ENCODE assay signal across 8 cellular contexts in the genomic region with DNA sequence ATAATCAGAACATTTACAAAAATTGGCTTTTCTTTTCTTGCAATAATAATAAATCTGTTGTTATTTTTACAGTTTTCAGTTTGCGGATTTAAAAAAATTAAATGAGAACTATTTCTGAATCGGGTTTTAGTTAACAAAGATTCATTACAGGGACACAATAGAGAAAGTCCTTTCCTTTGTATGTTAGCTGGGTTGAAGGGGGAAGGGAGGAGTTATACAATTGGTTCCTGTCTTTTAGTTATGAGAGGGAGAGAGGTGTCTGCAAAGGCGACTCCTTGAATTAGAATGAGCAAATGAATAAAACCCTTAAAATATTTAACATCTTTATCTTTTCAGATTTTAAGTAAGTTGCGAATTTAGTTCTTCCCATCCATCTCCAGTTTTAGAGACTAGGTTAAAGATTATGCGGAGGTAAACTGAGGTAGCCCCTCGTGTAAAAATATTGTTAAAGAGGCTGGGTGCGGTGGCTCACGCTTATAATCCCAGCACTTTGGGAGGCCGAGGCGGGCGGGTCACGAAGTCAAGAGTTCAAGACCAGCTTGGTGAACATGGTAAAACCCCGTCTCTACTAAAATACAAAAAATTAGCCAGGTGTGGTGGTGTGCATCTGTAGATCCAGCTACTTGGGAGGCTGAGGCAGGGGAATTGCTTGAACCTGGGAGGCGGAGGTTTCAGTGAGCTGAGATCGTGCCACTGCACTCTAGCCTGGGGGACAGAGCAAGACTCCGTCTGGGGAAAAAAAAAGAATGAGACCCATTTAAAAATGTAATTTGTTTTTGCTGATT. TPM values are rescaled to one million over a fixed set of nuclear protein-coding genes. Genes with fewer than 3 reads are reported as not detected.
DNase-seq lines count a peak whose midpoint lies in the region; ATAC-seq and TF ChIP-seq lines count a peak whose summit lies in the region.

No MANE protein-coding gene starts in this region.

- H3K79me1 ChIP-seq in mesenchymal stem cell (replicated peaks; ENCODE audit: low read length, poor library complexity, severe bottlenecking): no peaks in the 10 kb centered on the region

- 87% methylated on average over 12 of the region's 16 CpGs for whole genome bisulfite sequencing in mesenchymal stem cell

- peak overlapping the region; percentile 94 for H3K9ac ChIP-seq in mesenchymal stem cell (ENCODE audit: low read length)

- no peak overlapping the region for H2AK5ac ChIP-seq in mesenchymal stem cell (ENCODE audit: low read length, severe bottlenecking)

- H3K27ac ChIP-seq in right atrium auricular region (peak overlapping the region; percentile 97 to 98), mesenchymal stem cell (ENCODE audit: low read length, poor library complexity, severe bottlenecking) (no peak overlapping the region), vagina (peak overlapping the region; percentile 96)

- no peak overlapping the region for H3K14ac ChIP-seq in mesenchymal stem cell (ENCODE audit: low read length in 2 of 2)

- H3K23ac ChIP-seq in mesenchymal stem cell (ENCODE audit: low read length in 2 of 2): no peak overlapping the region

- ATAC-seq in HG03457 (IDR thresholded peaks at IDR 0.05; ENCODE audit: unreplicated experiment) (no peak), GM21723 (IDR thresholded peaks at IDR 0.05; ENCODE audit: unreplicated experiment) (no peak)

- intact Hi-C loops in cardiac septum (cut with DNase I) (no loop called here), vagina (cut with DNase I) (no loop called here)
- intact Hi-C loops in activated T-helper 2 cell treated with anti-CD3 and anti-CD28 coated beads, Interferon-gamma antibody, Interleukin-2, Interleukin-4, amounts not matched to agents 10 μg/mL and 5 μg/mL and 100 μg/mL, durations not matched to agents 14 hours and 24 hours and 36 hours (cut with micrococcal nuclease): loop anchor here (2.0 kb wide), 1 partner anchor 67 kb away; no protein-coding TSS in a partner anchor

- TF ChIP-seq POLR2A in vagina (IDR thresholded peaks at IDR 0.05): no peak

- no peak overlapping the region for H3K4me3 ChIP-seq in right atrium auricular region
- no peak overlapping the region for H3K4me3 ChIP-seq in mesenchymal stem cell (ENCODE audit: insufficient read depth in 1 of 2, low read depth in 1 of 2, low read length in 2 of 2)
- H3K4me3 ChIP-seq in vagina: no peak overlapping the region

- H3K4me1 ChIP-seq in right atrium auricular region (peaks cover 0 to 50% of the 10 kb centered on the region in 2 donors), mesenchymal stem cell (ENCODE audit: control insufficient read depth, insufficient read depth, low read depth, low read length) (peaks cover 5% of the 10 kb centered on the region), vagina (peaks cover 68% of the 10 kb centered on the region)

- H3K9me3 Mint-ChIP-seq in activated T-helper 2 cell treated with anti-CD3 and anti-CD28 coated beads, Interferon-gamma antibody, Interleukin-2, Interleukin-4, amounts not matched to agents 10 μg/mL and 5 μg/mL and 100 μg/mL, durations not matched to agents 14 hours and 24 hours and 36 hours: no peaks in the 10 kb centered on the region

- no peak overlapping the region for H2AFZ ChIP-seq in mesenchymal stem cell (ENCODE audit: low read depth, low read length)

- H3K4me1 Mint-ChIP-seq in activated T-helper 2 cell treated with anti-CD3 and anti-CD28 coated beads, Interferon-gamma antibody, Interleukin-2, Interleukin-4, amounts not matched to agents 10 μg/mL and 5 μg/mL and 100 μg/mL, durations not matched to agents 14 hours and 24 hours and 36 hours (ENCODE audit: low read depth): peaks cover 35% of the 10 kb centered on the region

- H2BK12ac ChIP-seq in mesenchymal stem cell (ENCODE audit: low read length in 2 of 2): no peak overlapping the region

- H3K36me3 ChIP-seq in right atrium auricular region (no peaks in the 10 kb centered on the region), mesenchymal stem cell (ENCODE audit: control insufficient read depth in 1 of 2, insufficient read depth in 2 of 2, low read depth in 1 of 2, low read length in 2 of 2) (no peaks in the 10 kb centered on the region), vagina (no peaks in the 10 kb centered on the region)

- TF ChIP-seq CTCF in right atrium auricular region (IDR thresholded peaks at IDR 0.05) (no peak), vagina (IDR thresholded peaks at IDR 0.05) (no peak)

- DNase-seq in right atrium auricular region (ENCODE audit: low spot score) (no peak), cardiac septum (ENCODE audit: low spot score) (no peak), mesenchymal stem cell (no peak), vagina (ENCODE audit: extremely low spot score in 2 of 2) (no peak), DMS153 treated with DMSO at 0.1 percent for 48 hours (lab: John Stamatoyannopoulos, UW; ENCODE audit: unreplicated experiment) (no peak)
- no peak for DNase-seq in activated T-helper 2 cell treated with anti-CD3 and anti-CD28 coated beads, Interferon-gamma antibody, Interleukin-2, Interleukin-4, amounts not matched to agents 10 μg/mL and 5 μg/mL and 100 μg/mL, durations not matched to agents 14 hours and 24 hours and 36 hours (ENCODE audit: low spot score)

- H3K27ac Mint-ChIP-seq in activated T-helper 2 cell treated with anti-CD3 and anti-CD28 coated beads, Interferon-gamma antibody, Interleukin-2, Interleukin-4, amounts not matched to agents 10 μg/mL and 5 μg/mL and 100 μg/mL, durations not matched to agents 14 hours and 24 hours and 36 hours: no peak overlapping the region

- H4K8ac ChIP-seq in mesenchymal stem cell (ENCODE audit: low read length): no peak overlapping the region

- no peak overlapping the region for H2BK120ac ChIP-seq in mesenchymal stem cell (ENCODE audit: low read depth, low read length)

- peaks cover 29% of the 10 kb centered on the region for H3K36me3 Mint-ChIP-seq in activated T-helper 2 cell treated with anti-CD3 and anti-CD28 coated beads, Interferon-gamma antibody, Interleukin-2, Interleukin-4, amounts not matched to agents 10 μg/mL and 5 μg/mL and 100 μg/mL, durations not matched to agents 14 hours and 24 hours and 36 hours (ENCODE audit: low read depth)

- H3K9me3 ChIP-seq in right atrium auricular region (no peaks in the 10 kb centered on the region), mesenchymal stem cell (ENCODE audit: control insufficient read depth, low read length) (no peaks in the 10 kb centered on the region), vagina (no peaks in the 10 kb centered on the region)

- no peak overlapping the region for H2BK15ac ChIP-seq in mesenchymal stem cell (ENCODE audit: low read depth, poor library complexity, severe bottlenecking)

- no peak overlapping the region for H4K91ac ChIP-seq in mesenchymal stem cell (ENCODE audit: low read length)

- H3K18ac ChIP-seq in mesenchymal stem cell (ENCODE audit: low read depth in 1 of 2, low read length in 2 of 2): no peak overlapping the region

- H3K27me3 Mint-ChIP-seq in activated T-helper 2 cell treated with anti-CD3 and anti-CD28 coated beads, Interferon-gamma antibody, Interleukin-2, Interleukin-4, amounts not matched to agents 10 μg/mL and 5 μg/mL and 100 μg/mL, durations not matched to agents 14 hours and 24 hours and 36 hours (ENCODE audit: low read depth): no peaks in the 10 kb centered on the region

- peak overlapping the region; percentile 13 for H3K4me3 Mint-ChIP-seq in activated T-helper 2 cell treated with anti-CD3 and anti-CD28 coated beads, Interferon-gamma antibody, Interleukin-2, Interleukin-4, amounts not matched to agents 10 μg/mL and 5 μg/mL and 100 μg/mL, durations not matched to agents 14 hours and 24 hours and 36 hours (ENCODE audit: low read depth)

- H3K27me3 ChIP-seq in right atrium auricular region (no peaks in the 10 kb centered on the region), mesenchymal stem cell (ENCODE audit: control insufficient read depth in 1 of 2, insufficient read depth in 1 of 2, low read length in 2 of 2) (no peaks in the 10 kb centered on the region), vagina (no peaks in the 10 kb centered on the region)

- no peak overlapping the region for H3K4ac ChIP-seq in mesenchymal stem cell (ENCODE audit: low read depth in 1 of 2, low read length in 2 of 2)

- no peak overlapping the region for H3K4me2 ChIP-seq in mesenchymal stem cell (ENCODE audit: low read length, poor library complexity, severe bottlenecking)

- no peak overlapping the region for H2BK5ac ChIP-seq in mesenchymal stem cell (ENCODE audit: low read depth, low read length, poor library complexity, severe bottlenecking)

RNA-seq across cellular contexts. Expression of a gene that starts 3.9 kb away (rescaled TPM):
- total RNA-seq in right atrium auricular region: 10 to 100 TPM; 25.0 to 32.9 TPM
- total RNA-seq in cardiac septum: 37.8 TPM
- total RNA-seq in activated T-helper 2 cell treated with anti-CD3 and anti-CD28 coated beads, Interferon-gamma antibody, Interleukin-2, Interleukin-4, amounts not matched to agents 10 μg/mL and 5 μg/mL and 100 μg/mL, durations not matched to agents 14 hours and 24 hours and 36 hours: 75.0 and 75.9 TPM in 2 replicates
- polyA plus RNA-seq in mesenchymal stem cell (2013, experiment 1 of 2): 14.6 TPM
- polyA plus RNA-seq in mesenchymal stem cell (2013, experiment 2 of 2): 12.1 TPM
- 55.2 TPM for total RNA-seq in vagina

RNA-seq across cellular contexts. Expression of a gene that starts 44.0 kb away (rescaled TPM):
- total RNA-seq in right atrium auricular region (1 to 10 TPM; 1.6 to 5.5 TPM), cardiac septum (4.9 TPM), vagina (1.5 TPM)
- 1.5 and 1.6 TPM in 2 replicates for total RNA-seq in activated T-helper 2 cell treated with anti-CD3 and anti-CD28 coated beads, Interferon-gamma antibody, Interleukin-2, Interleukin-4, amounts not matched to agents 10 μg/mL and 5 μg/mL and 100 μg/mL, durations not matched to agents 14 hours and 24 hours and 36 hours
- polyA plus RNA-seq in mesenchymal stem cell (2013, experiment 1 of 2): 1.9 TPM
- polyA plus RNA-seq in mesenchymal stem cell (2013, experiment 2 of 2): 2.1 TPM
